In the genomic region with DNA sequence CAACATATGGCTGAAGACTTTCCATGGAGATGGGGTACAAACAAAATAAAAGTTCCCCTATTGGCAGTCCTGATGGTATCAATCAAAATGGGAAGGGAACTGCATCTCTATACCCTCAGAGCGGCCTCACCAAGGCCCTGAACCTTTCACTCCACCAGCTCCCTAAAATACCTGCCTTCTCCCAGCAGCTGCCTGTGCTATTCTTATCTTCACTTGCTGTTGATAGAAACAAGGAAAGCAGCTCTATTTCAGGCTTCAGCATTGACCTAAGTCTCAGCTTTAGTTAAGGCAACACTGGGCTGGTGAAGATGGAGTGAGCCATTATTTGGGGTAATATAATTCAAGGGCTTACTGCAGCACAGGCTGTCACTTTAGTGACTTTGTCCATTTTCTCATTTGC, we compare ENCODE assay signal across 17 cellular contexts. TPM values are rescaled to one million over a fixed set of nuclear protein-coding genes. Genes with fewer than 3 reads are reported as not detected.
DNase-seq lines count a peak whose midpoint lies in the region; ATAC-seq, FAIRE-seq and TF ChIP-seq lines count a peak whose summit lies in the region.
"Had no signal": no experiment of that assay in that cellular context is flagged by ENCODE, and none has a peak within 500 bp of the region (broad histone marks: within the 10 kb centered on the region; RNA-seq: fewer than 3 reads in every experiment).

No MANE protein-coding gene starts in this region.

- POLR2A ChIA-PET in A549 (lab: Yijun Ruan, JAX) = no interaction called here

- H3K27ac ChIP-seq in A549 (peak overlapping the region; percentile 78 to 81), body of pancreas (peak overlapping the region in 3 of 4 donors; percentile 34 to 51 (median 47)), right cardiac atrium (ENCODE audit: low read length) (no peak overlapping the region), pancreas (peak overlapping the region in 2 of 4 donors; percentile 44 to 47)
- H3K27ac ChIP-seq: C4-2B had no signal

- DNase-seq in A549 (ENCODE audit: low read depth in 1 of 2, low spot score in 1 of 2) (no peak), body of pancreas (no peak), right cardiac atrium (no peak), pancreas (no peak), H4 (ENCODE audit: low spot score) (no peak)
- no peak for DNase-seq in stimulated activated CD4-positive, alpha-beta T cell treated with anti-CD3 and anti-CD28 coated beads, Interleukin-15, amount 100 ng/mL, for 24 hours
- DNase-seq: BE2C; CD4-positive, alpha-beta memory T cell; DMS79; H9 had no signal

- no peak for TF ChIP-seq EP300 in A549 (IDR thresholded peaks at IDR 0.05)

- no peak for TF ChIP-seq POLR2A in A549 (IDR thresholded peaks at IDR 0.05; ENCODE audit: low read length)
- TF ChIP-seq POLR2A in body of pancreas (IDR thresholded peaks at IDR 0.05) = no peak

- H3K4me3 ChIP-seq in A549 = no peak overlapping the region
- H3K4me3 ChIP-seq in body of pancreas = no peak overlapping the region
- H3K4me3 ChIP-seq in right cardiac atrium (ENCODE audit: low read length) = no peak overlapping the region
- no peak overlapping the region for H3K4me3 ChIP-seq in pancreas
- H3K4me3 ChIP-seq: GM12878, GM23338 had no signal

- 77% methylated on average over 1 of the region's 1 CpG for WGBS in A549 (ENCODE audit: missing lambda C conversion rate)
- WGBS in body of pancreas, 2 donors = 48 to 59% methylated on average over 1 of the region's 1 CpG
- WGBS in right cardiac atrium = 67% methylated on average over 1 of the region's 1 CpG
- 49 to 52% methylated on average over 1 of the region's 1 CpG for WGBS in pancreas, 2 donors

- H3K36me3 ChIP-seq in body of pancreas (replicated peaks in 1 of 2; ENCODE audit: insufficient read depth in 1 of 2, low read depth in 2 of 2) (no peaks in the 10 kb centered on the region), pancreas (no peaks in the 10 kb centered on the region)
- H3K36me3 ChIP-seq: BE2C had no signal

- TF ChIP-seq RAD21 in A549 (conservative IDR thresholded peaks at IDR 0.05 in 1 of 2, IDR thresholded peaks at IDR 0.05 in 1 of 2) = no peak

- intact Hi-C loops in body of pancreas (cut with DNase I) = no loop called here
- intact Hi-C loops in right cardiac atrium (cut with DNase I) = no loop called here
- intact Hi-C loops in pancreas (cut with DNase I) = no loop called here

- H3K4me2 ChIP-seq in A549 = no peak overlapping the region
- H3K4me2 ChIP-seq: GM23338 had no signal

- no peak for ATAC-seq in A549
- ATAC-seq in body of pancreas = peak; percentile 33
- ATAC-seq in right cardiac atrium = peak; percentile 32 to 41
- ATAC-seq in pancreas = peak; percentile 49 to 75 (median 66)
- no peak for ATAC-seq in HG03521 (IDR thresholded peaks at IDR 0.05; ENCODE audit: unreplicated experiment)
- ATAC-seq: GM12878, GM23338 had no signal

- no peak for FAIRE-seq in A549 (lab: Jason Lieb, UNC)
- FAIRE-seq in pancreas (lab: Jason Lieb, UNC) = no peak
- FAIRE-seq: A204.1, GM12878 had no signal

- no peak for TF ChIP-seq CTCF in A549 (IDR thresholded peaks at IDR 0.05)
- no peak for TF ChIP-seq CTCF in body of pancreas (IDR thresholded peaks at IDR 0.05)
- no peak for TF ChIP-seq CTCF in pancreas (IDR thresholded peaks at IDR 0.05)

- CTCF ChIA-PET in A549 (lab: Yijun Ruan, JAX) = interaction anchor here (1.1 to 1.9 kb wide), 2 partner anchors 16 to 254 kb away, joined by 3 to 10 read pairs; no protein-coding TSS in a partner anchor

- H3K9me3 ChIP-seq in A549 = no peaks in the 10 kb centered on the region
- no peaks in the 10 kb centered on the region for H3K9me3 ChIP-seq in body of pancreas
- no peaks in the 10 kb centered on the region for H3K9me3 ChIP-seq in right cardiac atrium (ENCODE audit: control insufficient read depth, low read length)
- no peaks in the 10 kb centered on the region for H3K9me3 ChIP-seq in pancreas
- H3K9me3 ChIP-seq: BE2C had no signal

- peaks cover 50% of the 10 kb centered on the region for H3K4me1 ChIP-seq in A549
- H3K4me1 ChIP-seq in body of pancreas = peaks cover 34% of the 10 kb centered on the region
- H3K4me1 ChIP-seq in right cardiac atrium (ENCODE audit: control insufficient read depth, insufficient read depth, low read length) = peaks cover 2% of the 10 kb centered on the region
- H3K4me1 ChIP-seq in pancreas = peaks cover 0 to 35% (median 8%) of the 10 kb centered on the region in 3 donors
- H3K4me1 ChIP-seq: BE2C had no signal

- H3K27me3 ChIP-seq in body of pancreas = no peaks in the 10 kb centered on the region
- no peaks in the 10 kb centered on the region for H3K27me3 ChIP-seq in right cardiac atrium (ENCODE audit: control insufficient read depth, insufficient read depth)
- no peaks in the 10 kb centered on the region for H3K27me3 ChIP-seq in pancreas
- H3K27me3 ChIP-seq: BE2C had no signal

TF ChIP-seq in A549, 52 proteins besides CTCF, POLR2A, EP300 and RAD21:
- TF ChIP-seq MAFK (IDR thresholded peaks at IDR 0.05; ENCODE audit: partially characterized antibody) = no peak
- TF ChIP-seq NPAS2 (CRISPR knock-in tag; IDR thresholded peaks at IDR 0.05; ENCODE audit: borderline replicate concordance) = no peak
- no peak for TF ChIP-seq NFE2L2 (conservative IDR thresholded peaks at IDR 0.05; ENCODE audit: low read length)
- TF ChIP-seq, protein P1, sequence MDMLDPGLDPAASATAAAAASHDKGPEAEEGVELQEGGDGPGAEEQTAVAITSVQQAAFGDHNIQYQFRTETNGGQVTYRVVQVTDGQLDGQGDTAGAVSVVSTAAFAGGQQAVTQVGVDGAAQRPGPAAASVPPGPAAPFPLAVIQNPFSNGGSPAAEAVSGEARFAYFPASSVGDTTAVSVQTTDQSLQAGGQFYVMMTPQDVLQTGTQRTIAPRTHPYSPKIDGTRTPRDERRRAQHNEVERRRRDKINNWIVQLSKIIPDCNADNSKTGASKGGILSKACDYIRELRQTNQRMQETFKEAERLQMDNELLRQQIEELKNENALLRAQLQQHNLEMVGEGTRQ (IDR thresholded peaks at IDR 0.05) = no peak

RNA-seq across cellular contexts. Expression of a gene that starts 21.7 kb away (rescaled TPM):
- polyA plus RNA-seq in A549 (2011; rRNA removed) = 50.0 and 51.4 TPM in 2 replicates
- polyA plus RNA-seq in A549 (2012; cell fraction: cytosol; rRNA removed) = 20.6 and 29.2 TPM in 2 replicates
- 11.1 and 22.0 TPM in 2 replicates for polyA plus RNA-seq in A549 (2012; cell fraction: nucleus; rRNA removed)
- 24.9 to 32.2 TPM (median 30.7 TPM) in 3 replicates for polyA plus RNA-seq in A549 (2017; fragmentation: RNase III; extraction: RNeasy Plus Mini Kit Qiagen cat#74134 plus additional on column Dnase treatment)
- 42.7 and 44.9 TPM in 2 replicates for polyA minus RNA-seq in A549 (2011; rRNA and poly(A)+ RNA removed)
- 10 to 100 TPM; 16.5 to 18.4 TPM for total RNA-seq in body of pancreas
- total RNA-seq in right cardiac atrium = 10 to 100 TPM; 15.0 to 19.1 (median 18.5) TPM
- 20.6 TPM for polyA plus RNA-seq in right cardiac atrium
- total RNA-seq in pancreas = 10 to 100 TPM in 5 of 6 donors, 1 to 10 TPM in 1; 9.5 to 18.5 (median 12.7) TPM
- polyA plus RNA-seq in pancreas = 10 to 100 TPM; 13.8 to 17.9 TPM
- total RNA-seq in H4 (2014; rRNA removed; shearing (Covaris generic)) = 34.4 and 41.4 TPM in 2 replicates

RNA-seq across cellular contexts. Expression of a gene that starts 45.1 kb away (rescaled TPM):
- polyA plus RNA-seq in A549 (2011; rRNA removed) (0.38 and 0.40 TPM in 2 replicates), A549 (2017; fragmentation: RNase III; extraction: RNeasy Plus Mini Kit Qiagen cat#74134 plus additional on column Dnase treatment) (not detected in 3 replicates), right cardiac atrium (21.5 TPM), pancreas (not detected)
- not detected in 2 replicates for polyA plus RNA-seq in A549 (2012; cell fraction: cytosol; rRNA removed)
- polyA plus RNA-seq in A549 (2012; cell fraction: nucleus; rRNA removed) = not detected in 2 replicates
- polyA minus RNA-seq in A549 (2011; rRNA and poly(A)+ RNA removed) = not detected in 2 replicates
- total RNA-seq in body of pancreas (not detected), right cardiac atrium (10 to 100 TPM in 3 of 4 donors, 1 to 10 TPM in 1; 3.2 to 19.1 (median 12.4) TPM), pancreas (not detected)
- total RNA-seq in H4 (2014; rRNA removed; shearing (Covaris generic)) = not detected in 2 replicates
- total RNA-seq: CD4-positive, alpha-beta memory T cell; G401; GM12878; GM23338; H9 had no signal
- polyA plus RNA-seq: AG04450; CD4-positive, alpha-beta memory T cell; GM12878; GM23338 had no signal

Comparison
In these comparisons a context has a peak if more than half of its experiments do, and no peak if none do; other contexts are left out.
1. ATAC-seq: peak in body of pancreas (single experiment), right cardiac atrium (2 of 2) and pancreas (4 of 4); none in A549 (0 of 2) and HG03521 (single experiment).